In the genomic region with DNA sequence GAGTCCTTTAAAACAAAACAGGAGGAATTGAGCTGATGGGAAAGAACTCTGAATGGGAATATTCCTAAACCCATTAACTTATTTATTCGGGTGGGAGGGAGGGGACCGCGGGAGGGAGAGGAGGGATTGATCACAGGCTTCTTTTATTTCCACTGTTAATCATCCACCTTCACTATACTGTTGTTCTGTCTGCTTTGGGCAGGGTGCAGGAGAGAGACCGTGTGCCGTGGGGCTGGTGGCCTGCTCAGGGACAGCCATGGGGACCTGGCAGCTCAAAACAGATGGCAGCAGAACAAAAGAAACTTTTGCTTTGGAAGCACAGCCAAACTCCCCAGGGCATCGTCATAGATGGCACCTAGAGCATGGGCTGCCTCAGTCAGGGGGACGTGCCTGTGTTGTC, we compare ENCODE assay signal across 27 cellular contexts.
"Had no signal": no experiment of that assay in that cellular context is flagged by ENCODE, and none has a peak within 500 bp of the region (broad histone marks: within the 10 kb centered on the region; RNA-seq: fewer than 3 reads in every experiment).

No MANE protein-coding gene starts in this region.

- DNase-seq: colonic mucosa; effector CD8-positive, alpha-beta T cell; endodermal cell; foreskin keratinocyte; heart left ventricle; kidney; left cardiac atrium; left lung; mesendoderm; midbrain; naive thymus-derived CD8-positive, alpha-beta T cell; occipital lobe; ovary; stimulated activated CD4-positive, alpha-beta T cell treated with anti-CD3 and anti-CD28 coated beads, Interleukin-12 subunit alpha, Interleukin-12 subunit beta, amount 100 ng/mL, for 4 hours; stimulated activated CD4-positive, alpha-beta T cell treated with anti-CD3 and anti-CD28 coated beads, Interleukin-1b, Interleukin-23, amount 100 ng/mL, for 48 hours; stimulated activated CD4-positive, alpha-beta T cell treated with anti-CD3 and anti-CD28 coated beads, Interleukin-4, amount 100 ng/mL, for 1 hour; stimulated activated CD8-positive, alpha-beta memory T cell treated with anti-CD3 and anti-CD28 coated beads, Interleukin-4, amount 100 ng/mL, for 48 hours; stimulated activated naive CD8-positive, alpha-beta T cell treated with anti-CD3 and anti-CD28 coated beads, Interleukin-15, Interleukin-2, amounts not matched to agents 100 U/mL and 50 U/mL, for 24 hours; substantia nigra; testis had no signal

- H3K27ac Mint-ChIP-seq: dendritic cell treated with granulocyte-macrophage colony-stimulating factor and Interleukin-4, amounts not matched to agents 40 ng/mL and 50 ng/mL, for 4 days; endodermal cell; type B pancreatic cell had no signal

- H3K27me3 Mint-ChIP-seq: dendritic cell treated with granulocyte-macrophage colony-stimulating factor and Interleukin-4, amounts not matched to agents 40 ng/mL and 50 ng/mL, for 4 days; naive thymus-derived CD8-positive, alpha-beta T cell; type B pancreatic cell had no signal

- ATAC-seq: foreskin keratinocyte; gastroesophageal sphincter; heart left ventricle; left cardiac atrium; left lung; naive thymus-derived CD8-positive, alpha-beta T cell; sciatic nerve; stimulated activated naive CD8-positive, alpha-beta T cell treated with anti-CD3 and anti-CD28 coated beads, Interleukin-15, Interleukin-2, amounts not matched to agents 100 U/mL and 50 U/mL, for 24 hours had no signal

- H3K9me3 ChIP-seq: colonic mucosa, esophagus muscularis mucosa, gastroesophageal sphincter, heart left ventricle, left lung, ovary, right atrium auricular region, testis, tibial artery had no signal

- H3K9me3 Mint-ChIP-seq: dendritic cell treated with granulocyte-macrophage colony-stimulating factor and Interleukin-4, amounts not matched to agents 40 ng/mL and 50 ng/mL, for 4 days; endodermal cell; naive thymus-derived CD8-positive, alpha-beta T cell; type B pancreatic cell had no signal

- H3K4me3 Mint-ChIP-seq: dendritic cell treated with granulocyte-macrophage colony-stimulating factor and Interleukin-4, amounts not matched to agents 40 ng/mL and 50 ng/mL, for 4 days; endodermal cell; naive thymus-derived CD8-positive, alpha-beta T cell; type B pancreatic cell had no signal
